ENCODE assay signal across 17 cellular contexts in genomic region chr7:41921453-41921912, GRCh38.
DNase-seq lines count a peak whose midpoint lies in the region; ATAC-seq and TF ChIP-seq lines count a peak whose summit lies in the region.
"Had no signal": no experiment of that assay in that cellular context is flagged by ENCODE, and none has a peak within 500 bp of the region (broad histone marks: within the 10 kb centered on the region; RNA-seq: fewer than 3 reads in every experiment).

No MANE protein-coding gene starts in this region.

- 75 to 85% methylated on average over 2 of the region's 2 CpGs for WGBS in sigmoid colon, 2 donors

- TF ChIP-seq CTCF in sigmoid colon (IDR thresholded peaks at IDR 0.05), result no peak

- peaks cover 0 to 21% (median 15%) of the 10 kb centered on the region in 4 donors for H3K4me1 ChIP-seq in sigmoid colon
- H3K4me1 ChIP-seq: spleen had no signal

- H3K4me3 ChIP-seq in sigmoid colon, result no peak overlapping the region
- H3K4me3 ChIP-seq: GM12878, spleen had no signal

- no peak for TF ChIP-seq POLR2A in sigmoid colon (IDR thresholded peaks at IDR 0.05)

- no peaks in the 10 kb centered on the region for H3K36me3 ChIP-seq in sigmoid colon
- H3K36me3 ChIP-seq: neutrophil, spleen had no signal

- no peaks in the 10 kb centered on the region for H3K27me3 ChIP-seq in sigmoid colon
- H3K27me3 ChIP-seq: neutrophil, spleen had no signal

- peak overlapping the region in 3 of 4 donors; percentile 4 to 21 (median 18) for H3K27ac ChIP-seq in sigmoid colon
- H3K27ac ChIP-seq: neutrophil, spleen had no signal

- H3K9me3 ChIP-seq in sigmoid colon, result no peaks in the 10 kb centered on the region
- H3K9me3 ChIP-seq: neutrophil, spleen had no signal

- peak; percentile 71 to 90 for ATAC-seq in left cardiac atrium
- ATAC-seq in HG02885 (IDR thresholded peaks at IDR 0.05; ENCODE audit: poor library complexity, unreplicated experiment), result no peak
- ATAC-seq: activated CD4-positive, alpha-beta T cell treated with anti-CD3 and anti-CD28 coated beads for 36 hours; GM12878; HCT116 had no signal

- DNase-seq in GM03348 (ENCODE audit: low spot score), result peak; percentile 80
- peak; percentile 90 for DNase-seq in amniotic epithelial cell (ENCODE audit: low read depth)
- DNase-seq in left cardiac atrium, result no peak
- no peak for DNase-seq in sigmoid colon
- DNase-seq in germinal center (ENCODE audit: low spot score), result no peak
- DNase-seq in glomerular visceral epithelial cell (ENCODE audit: extremely low spot score), result no peak
- no peak for DNase-seq in NCI-H2227 (lab: John Stamatoyannopoulos, UW; ENCODE audit: unreplicated experiment)
- DNase-seq: activated CD4-positive, alpha-beta T cell treated with anti-CD3 and anti-CD28 coated beads for 36 hours; activated naive CD4-positive, alpha-beta T cell treated with anti-CD3 and anti-CD28 coated beads, Interleukin-2, amount 10 ng/mL, durations not matched to agents 7 days and 5 days; DMS79; NCI-H2029 treated with DMSO at 0.1 percent for 48 hours; spleen; T-helper 2 cell had no signal

- intact Hi-C loops in left cardiac atrium (cut with DNase I), result no loop called here
- intact Hi-C loops in sigmoid colon (cut with DNase I), result no loop called here

- TF ChIP-seq EP300 in sigmoid colon (IDR thresholded peaks at IDR 0.05), result no peak

Comparison
In these comparisons a context has a peak if more than half of its experiments do, and no peak if none do; other contexts are left out.
1. DNase-seq: peak in GM03348 (single experiment) and amniotic epithelial cell (single experiment); none in left cardiac atrium (single experiment), sigmoid colon (single experiment), germinal center (single experiment), glomerular visceral epithelial cell (single experiment) and NCI-H2227 (single experiment).